Comparison of ENCODE assay signal across 23 cellular contexts in genomic region chr6:39714802-39715201, GRCh38. TPM values are rescaled to one million over a fixed set of nuclear protein-coding genes. Genes with fewer than 3 reads are reported as not detected.
"Had no signal": no experiment of that assay in that cellular context is flagged by ENCODE, and none has a peak within 500 bp of the region (broad histone marks: within the 10 kb centered on the region; RNA-seq: fewer than 3 reads in every experiment).

No MANE protein-coding gene starts in this region.

- H3K9me3 ChIP-seq: breast epithelium, heart right ventricle, lower lobe of right lung, spleen, tibial artery had no signal

- H3K4me1 ChIP-seq: breast epithelium, heart right ventricle, lower lobe of right lung, spleen, tibial artery had no signal

- H3K9me3 Mint-ChIP-seq: activated naive CD8-positive, alpha-beta T cell treated with anti-CD3 and anti-CD28 coated beads for 36 hours; neural crest cell had no signal

- H3K4me3 ChIP-seq: breast epithelium, coronary artery, heart right ventricle, lower lobe of right lung, spleen, tibial artery had no signal

- H3K36me3 Mint-ChIP-seq: activated naive CD8-positive, alpha-beta T cell treated with anti-CD3 and anti-CD28 coated beads for 36 hours; naive thymus-derived CD4-positive, alpha-beta T cell had no signal

- ATAC-seq: heart right ventricle; left lobe of liver; lower lobe of right lung; naive thymus-derived CD4-positive, alpha-beta T cell had no signal

- H3K4me1 Mint-ChIP-seq: activated naive CD8-positive, alpha-beta T cell treated with anti-CD3 and anti-CD28 coated beads for 36 hours; neural crest cell had no signal

- H3K4me3 Mint-ChIP-seq: activated naive CD8-positive, alpha-beta T cell treated with anti-CD3 and anti-CD28 coated beads for 36 hours; naive thymus-derived CD4-positive, alpha-beta T cell; neural crest cell had no signal

- H3K27ac Mint-ChIP-seq: activated naive CD8-positive, alpha-beta T cell treated with anti-CD3 and anti-CD28 coated beads for 36 hours; naive thymus-derived CD4-positive, alpha-beta T cell; progenitor cell of endocrine pancreas had no signal

- H3K36me3 ChIP-seq: breast epithelium, heart right ventricle, lower lobe of right lung, spleen, tibial artery, WERI-Rb-1 had no signal

- H3K27ac ChIP-seq: breast epithelium, coronary artery, epithelial cell of prostate, heart right ventricle, lower lobe of right lung, spleen, tibial artery, WERI-Rb-1 had no signal

- DNase-seq: activated CD4-positive, alpha-beta T cell treated with anti-CD3 and anti-CD28 coated beads, Interleukin-2, amount 50 U/mL, for 4 hours; activated CD4-positive, CD25-positive, alpha-beta regulatory T cell treated with anti-CD3 and anti-CD28 coated beads, Interleukin-2, amount 50 U/mL, for 72 hours; activated CD8-positive, alpha-beta memory T cell treated with anti-CD3 and anti-CD28 coated beads for 24 hours; activated CD8-positive, alpha-beta memory T cell treated with anti-CD3 and anti-CD28 coated beads, Interleukin-2, amount 50 U/mL, for 48 hours; activated naive CD4-positive, alpha-beta T cell treated with Interleukin-2 at 50 U/mL for 16 hours; activated naive CD8-positive, alpha-beta T cell treated with anti-CD3 and anti-CD28 coated beads for 36 hours; activated T-cell treated with anti-CD3 and anti-CD28 coated beads, Interleukin-2, amount 50 U/mL, for 48 hours; heart right ventricle; kidney; lower lobe of right lung; naive thymus-derived CD4-positive, alpha-beta T cell; spleen; stimulated activated CD4-positive, alpha-beta T cell treated with anti-CD3 and anti-CD28 coated beads, Interleukin-4, amount 100 ng/mL, for 1 hour; stimulated activated naive CD4-positive, alpha-beta T cell; T-helper 1 cell; tibial artery; WERI-Rb-1 had no signal

- H3K27me3 Mint-ChIP-seq: activated naive CD8-positive, alpha-beta T cell treated with anti-CD3 and anti-CD28 coated beads for 36 hours; progenitor cell of endocrine pancreas had no signal

- H3K27me3 ChIP-seq: breast epithelium, heart right ventricle, spleen, tibial artery had no signal

RNA-seq across cellular contexts. Expression of gene KIF6, which starts 10.4 kb away (rescaled TPM):
- total RNA-seq: naive thymus-derived CD4-positive, alpha-beta T cell had no signal
